Comparison of ENCODE assay signal across 8 cellular contexts in the genomic region with DNA sequence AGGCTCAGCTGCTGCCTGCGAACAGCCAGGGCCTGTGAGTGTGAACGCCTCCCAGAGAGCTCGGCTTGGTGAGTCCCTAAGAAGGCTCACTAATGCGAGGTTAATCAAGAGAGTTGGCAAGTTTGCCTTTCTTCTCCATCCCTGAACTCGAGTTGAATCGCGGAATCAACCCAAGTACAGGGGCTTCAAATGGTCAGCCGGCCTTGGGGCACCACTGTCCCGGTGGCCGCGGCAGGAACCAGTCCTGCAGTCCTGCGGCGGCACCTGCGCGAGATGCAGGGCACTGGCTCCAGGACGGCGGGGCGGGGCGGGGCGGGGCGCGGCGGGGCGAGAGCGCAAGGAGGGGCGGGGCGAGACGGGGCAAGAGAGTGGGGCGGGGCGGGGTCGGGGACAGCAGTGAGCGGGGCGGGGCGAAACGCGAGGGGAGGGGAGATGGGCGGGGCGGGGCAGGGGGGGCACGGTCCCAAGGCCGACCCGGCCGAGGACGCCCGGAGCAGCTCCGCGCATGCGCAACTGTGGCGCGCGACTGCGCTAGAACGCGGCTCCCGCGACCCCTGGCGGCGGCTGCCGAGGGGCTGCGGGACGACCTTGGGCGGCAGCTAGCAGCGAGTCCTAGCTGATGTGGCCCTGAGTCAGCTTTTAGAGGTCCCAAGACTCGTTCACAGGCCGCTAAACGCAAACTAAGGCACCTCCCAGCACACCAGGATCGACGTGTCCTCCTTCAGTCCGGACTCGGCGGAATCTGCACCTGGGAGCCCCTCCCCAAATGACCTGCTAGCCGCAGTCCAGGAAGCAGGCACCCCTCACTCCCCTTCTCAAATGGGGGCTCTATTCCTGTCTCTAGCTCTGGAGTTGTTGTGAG. TPM values are rescaled to one million over a fixed set of nuclear protein-coding genes. Genes with fewer than 3 reads are reported as not detected.
DNase-seq lines count a peak whose midpoint lies in the region; ATAC-seq, FAIRE-seq and TF ChIP-seq lines count a peak whose summit lies in the region.

No MANE protein-coding gene starts in this region.

- no peaks in the 10 kb centered on the region for H3K9me3 ChIP-seq in keratinocyte (ENCODE audit: control insufficient read depth, low read depth, low read length)

- no peaks in the 10 kb centered on the region for H3K79me2 ChIP-seq in keratinocyte (ENCODE audit: control insufficient read depth, insufficient read depth, low read length)

- no peak overlapping the region for H3K27ac Mint-ChIP-seq in WTC11

- DNase-seq in AG08395 (ENCODE audit: low spot score) (peak; percentile 99), NCI-H2171 treated with DMSO at 0.1 percent for 48 hours (lab: John Stamatoyannopoulos, UW) (peak; percentile 86), WTC11 (ENCODE audit: low spot score) (peak; percentile 94), caudate nucleus (lab: John Stamatoyannopoulos, UW) (peak in 60 of 61 donors; percentile 40 to 95 (median 88)), keratinocyte (ENCODE audit: low read depth, low spot score) (peak; percentile 62)
- peak; percentile 90 to 92 (median 91) for DNase-seq in stimulated activated CD4-positive, alpha-beta T cell treated with anti-CD3 and anti-CD28 coated beads, Interleukin-12 subunit alpha, Interleukin-12 subunit beta, amount 100 ng/mL, for 48 hours (ENCODE audit: low read depth in 2 of 3, low spot score in 1 of 3)

- H3K4me2 ChIP-seq in keratinocyte (ENCODE audit: control insufficient read depth, extremely low read depth, insufficient read depth, low read depth, low read length), result peak overlapping the region; percentile 94

- ATAC-seq in GM18870 (IDR thresholded peaks at IDR 0.05; ENCODE audit: unreplicated experiment) (peak; percentile 48), HG03108 (IDR thresholded peaks at IDR 0.05; ENCODE audit: unreplicated experiment) (peak; percentile 85), WTC11 (peak; percentile 85)

- H3K27me3 Mint-ChIP-seq in WTC11 (ENCODE audit: low read depth), result peaks cover 10% of the 10 kb centered on the region

- peaks cover 33% of the 10 kb centered on the region for H3K4me1 Mint-ChIP-seq in WTC11

- POLR2A ChIA-PET in WTC11 (lab: Charles Lee), result interaction anchor here (0.6 to 1.1 kb wide), 3 partner anchors 15 to 449 kb away, joined by 3 to 8 read pairs (median 4); no protein-coding TSS in a partner anchor

- peak overlapping the region; percentile 78 for H3K9ac ChIP-seq in keratinocyte (ENCODE audit: control insufficient read depth, extremely low read depth, insufficient read depth, low read length)

- dilution Hi-C loops in keratinocyte (cut with MboI; ENCODE audit: extremely low pct_ligation_motif_present, low sequenced_read_pairs), result no loop called here

- no peaks in the 10 kb centered on the region for H4K20me1 ChIP-seq in keratinocyte (ENCODE audit: control insufficient read depth, extremely low read depth, insufficient read depth, low read length)

- peaks cover 10% of the 10 kb centered on the region for H3K4me1 ChIP-seq in keratinocyte (ENCODE audit: control insufficient read depth, extremely low read depth, insufficient read depth, low read length)

- peaks cover 9% of the 10 kb centered on the region for H3K9me3 Mint-ChIP-seq in WTC11

- H3K4me3 ChIP-seq in keratinocyte (ENCODE audit: control insufficient read depth in 2 of 3, extremely low read depth in 1 of 3, insufficient read depth in 2 of 3, low read depth in 1 of 3, low read length in 3 of 3), result peak overlapping the region; percentile 26 to 74 (median 48)

- peak overlapping the region; percentile 59 for H3K4me3 Mint-ChIP-seq in WTC11

- H3K9me1 ChIP-seq in keratinocyte (ENCODE audit: control insufficient read depth, extremely low read depth, insufficient read depth, low read length), result no peaks in the 10 kb centered on the region

- no peaks in the 10 kb centered on the region for H3K36me3 ChIP-seq in keratinocyte (ENCODE audit: control insufficient read depth in 2 of 2, extremely low read depth in 1 of 2, insufficient read depth in 2 of 2, low read length in 2 of 2)

- no peak for FAIRE-seq in keratinocyte (lab: Jason Lieb, UNC)

- CTCF ChIA-PET in WTC11 (lab: Charles Lee), result interaction anchor here (0.5 to 4.1 kb wide), 85 partner anchors 7 to 819 kb away, joined by 3 to 51 read pairs (median 5); partner anchors contain the start of genes DGLUCY and TTC7B

- peak; percentile 65 for TF ChIP-seq CTCF in WTC11 (IDR thresholded peaks at IDR 0.05)
- peak; percentile 73 to 95 (median 87) for TF ChIP-seq CTCF in keratinocyte (optimal IDR thresholded peaks at IDR 0.05 in 1 of 3, IDR thresholded peaks at IDR 0.05 in 1 of 3, conservative IDR thresholded peaks at IDR 0.05 in 1 of 3; ENCODE audit: extremely low read depth in 1 of 3, insufficient read depth in 2 of 3, low read length in 3 of 3)

- H3K27me3 ChIP-seq in keratinocyte (ENCODE audit: control insufficient read depth, extremely low read depth, insufficient read depth, low read length), result no peaks in the 10 kb centered on the region

- H2AFZ ChIP-seq in keratinocyte (ENCODE audit: control insufficient read depth, low read length), result peak overlapping the region; percentile 93

- H3K27ac ChIP-seq in caudate nucleus (ENCODE audit: low read depth, low read length) (peak overlapping the region; percentile 99), keratinocyte (ENCODE audit: control insufficient read depth, insufficient read depth, low read length) (peak overlapping the region; percentile 78)

- H3K36me3 Mint-ChIP-seq in WTC11, result no peaks in the 10 kb centered on the region

TF ChIP-seq in WTC11, 78 proteins besides CTCF, POLR2A, EP300 and RAD21 (continues in another document):
- TF ChIP-seq GABPB1 (CRISPR knock-in tag; IDR thresholded peaks at IDR 0.05) (no peak), IRF1 (CRISPR knock-in tag; IDR thresholded peaks at IDR 0.05) (no peak), ELF4 (CRISPR knock-in tag; IDR thresholded peaks at IDR 0.05; ENCODE audit: low read depth) (no peak), SP1 (CRISPR knock-in tag; conservative IDR thresholded peaks at IDR 0.05) (peak; percentile 74), CREM (CRISPR knock-in tag; IDR thresholded peaks at IDR 0.05) (no peak), ZBTB43 (CRISPR knock-in tag; IDR thresholded peaks at IDR 0.05) (no peak), ZNF219 (CRISPR knock-in tag; IDR thresholded peaks at IDR 0.05; ENCODE audit: borderline replicate concordance) (no peak)
- TF ChIP-seq, protein P1, sequence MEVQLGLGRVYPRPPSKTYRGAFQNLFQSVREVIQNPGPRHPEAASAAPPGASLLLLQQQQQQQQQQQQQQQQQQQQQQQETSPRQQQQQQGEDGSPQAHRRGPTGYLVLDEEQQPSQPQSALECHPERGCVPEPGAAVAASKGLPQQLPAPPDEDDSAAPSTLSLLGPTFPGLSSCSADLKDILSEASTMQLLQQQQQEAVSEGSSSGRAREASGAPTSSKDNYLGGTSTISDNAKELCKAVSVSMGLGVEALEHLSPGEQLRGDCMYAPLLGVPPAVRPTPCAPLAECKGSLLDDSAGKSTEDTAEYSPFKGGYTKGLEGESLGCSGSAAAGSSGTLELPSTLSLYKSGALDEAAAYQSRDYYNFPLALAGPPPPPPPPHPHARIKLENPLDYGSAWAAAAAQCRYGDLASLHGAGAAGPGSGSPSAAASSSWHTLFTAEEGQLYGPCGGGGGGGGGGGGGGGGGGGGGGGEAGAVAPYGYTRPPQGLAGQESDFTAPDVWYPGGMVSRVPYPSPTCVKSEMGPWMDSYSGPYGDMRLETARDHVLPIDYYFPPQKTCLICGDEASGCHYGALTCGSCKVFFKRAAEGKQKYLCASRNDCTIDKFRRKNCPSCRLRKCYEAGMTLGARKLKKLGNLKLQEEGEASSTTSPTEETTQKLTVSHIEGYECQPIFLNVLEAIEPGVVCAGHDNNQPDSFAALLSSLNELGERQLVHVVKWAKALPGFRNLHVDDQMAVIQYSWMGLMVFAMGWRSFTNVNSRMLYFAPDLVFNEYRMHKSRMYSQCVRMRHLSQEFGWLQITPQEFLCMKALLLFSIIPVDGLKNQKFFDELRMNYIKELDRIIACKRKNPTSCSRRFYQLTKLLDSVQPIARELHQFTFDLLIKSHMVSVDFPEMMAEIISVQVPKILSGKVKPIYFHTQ (CRISPR knock-in tag; IDR thresholded peaks at IDR 0.05), result no peak
- TF ChIP-seq, protein P2, sequence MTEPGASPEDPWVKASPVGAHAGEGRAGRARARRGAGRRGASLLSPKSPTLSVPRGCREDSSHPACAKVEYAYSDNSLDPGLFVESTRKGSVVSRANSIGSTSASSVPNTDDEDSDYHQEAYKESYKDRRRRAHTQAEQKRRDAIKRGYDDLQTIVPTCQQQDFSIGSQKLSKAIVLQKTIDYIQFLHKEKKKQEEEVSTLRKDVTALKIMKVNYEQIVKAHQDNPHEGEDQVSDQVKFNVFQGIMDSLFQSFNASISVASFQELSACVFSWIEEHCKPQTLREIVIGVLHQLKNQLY (CRISPR knock-in tag; IDR thresholded peaks at IDR 0.05), result no peak

RNA-seq across cellular contexts. Expression of gene TTC7B, which starts 58.0 kb away (rescaled TPM):
- 27.6 to 37.0 TPM (median 31.7 TPM) in 3 replicates for total RNA-seq in WTC11 (2021)
- polyA plus RNA-seq in keratinocyte, result 15.1 to 42.2 TPM (median 21.4 TPM) in 3 replicates
- 15.9 TPM for polyA plus RNA-seq in keratinocyte (2011; ENCODE audit: low read depth)
- polyA plus RNA-seq in keratinocyte (2011; cell fraction: cytosol; rRNA removed), result 36.9 and 45.8 TPM in 2 replicates
- 22.8 and 32.2 TPM in 2 replicates for polyA plus RNA-seq in keratinocyte (2011; cell fraction: nucleus; rRNA removed)
- polyA plus RNA-seq in keratinocyte (2012; ENCODE audit: low replicate concordance), result 15.3 and 31.8 TPM in 2 replicates
- polyA minus RNA-seq in keratinocyte, result 53.7 to 71.5 TPM (median 57.7 TPM) in 3 replicates
- 68.7 TPM for polyA minus RNA-seq in keratinocyte (2011; cell fraction: cytosol; rRNA and poly(A)+ RNA removed)
- 20.9 and 50.6 TPM in 2 replicates for polyA minus RNA-seq in keratinocyte (2011; cell fraction: nucleus; rRNA and poly(A)+ RNA removed)

Comparison
In these comparisons a context has a peak if more than half of its experiments do, and no peak if none do; other contexts are left out.
1. Peak in every context shown above with its lines: DNase-seq, ATAC-seq, H3K4me3 ChIP-seq and H3K27ac ChIP-seq.